Comparison of ENCODE assay signal across 1 cellular context in the genomic region with DNA sequence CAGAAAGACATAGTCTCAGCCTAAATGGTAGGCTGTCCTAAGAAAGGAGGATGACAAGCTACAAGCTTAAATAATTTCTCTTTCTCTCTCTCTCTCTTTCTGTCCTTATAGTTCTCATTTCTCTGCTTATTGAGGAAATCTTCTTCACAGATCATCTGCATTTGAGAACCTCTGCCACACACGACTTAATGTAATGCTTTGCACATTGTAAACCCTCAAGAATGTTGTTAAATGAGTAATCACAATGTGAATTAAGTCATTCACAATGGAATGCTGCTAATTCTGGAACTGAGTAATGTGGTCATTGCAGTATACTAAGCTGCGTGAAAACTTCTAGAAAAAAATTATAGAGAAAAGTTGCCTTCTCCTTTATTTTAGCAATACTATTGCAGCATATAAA.
TF ChIP-seq lines count a peak whose summit lies in the region.

No MANE protein-coding gene starts in this region.

TF ChIP-seq in GM23338, 12 proteins besides CTCF, POLR2A, EP300 and RAD21 (continued from another document):
- TF ChIP-seq NANOG (IDR thresholded peaks at IDR 0.05; ENCODE audit: borderline replicate concordance) (peak; percentile 41; the same call in 1 of the 2 replicates), ZNF331 (CRISPR knock-in tag; IDR thresholded peaks at IDR 0.05; ENCODE audit: low read depth) (no peak), ZNF114 (CRISPR knock-in tag; IDR thresholded peaks at IDR 0.05) (no peak)
